11 cellular contexts compared by ENCODE assay signal in the genomic region with DNA sequence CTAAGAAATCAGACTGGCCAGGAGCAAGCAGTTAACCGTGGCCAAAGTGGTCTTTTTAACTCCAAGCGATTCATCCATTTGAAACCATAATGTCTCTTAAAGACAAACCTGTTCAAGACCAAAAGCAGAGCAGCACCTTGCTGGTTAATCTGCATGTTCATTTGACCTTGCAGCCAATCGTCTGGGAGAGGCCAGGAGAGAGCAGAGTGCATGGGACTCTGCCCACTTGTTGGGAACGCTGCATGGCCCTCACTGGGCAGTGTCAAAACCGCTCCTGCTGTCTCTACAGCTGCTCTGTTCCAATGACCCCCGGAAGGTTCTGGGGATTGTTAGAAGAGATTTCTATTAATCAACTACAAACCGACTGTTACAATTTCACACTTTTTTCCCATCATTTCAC.
DNase-seq lines count a peak whose midpoint lies in the region; ATAC-seq and TF ChIP-seq lines count a peak whose summit lies in the region.
"Had no signal": no experiment of that assay in that cellular context is flagged by ENCODE, and none has a peak within 500 bp of the region (broad histone marks: within the 10 kb centered on the region; RNA-seq: fewer than 3 reads in every experiment).

No MANE protein-coding gene starts in this region.

- H3K36me3 Mint-ChIP-seq in Calu3 (ENCODE audit: insufficient read depth, unreplicated experiment) (peaks cover 4% of the 10 kb centered on the region), T-helper 17 cell (ENCODE audit: low read depth) (no peaks in the 10 kb centered on the region), progenitor cell of endocrine pancreas (ENCODE audit: insufficient read depth) (no peaks in the 10 kb centered on the region)

- H3K9me3 ChIP-seq in T-helper 17 cell (ENCODE audit: control insufficient read depth, low read length, poor library complexity, severe bottlenecking): no peaks in the 10 kb centered on the region
- no peaks in the 10 kb centered on the region for H3K9me3 ChIP-seq in iPS-18a (ENCODE audit: control insufficient read depth, low read depth, low read length)
- H3K9me3 ChIP-seq: adrenal gland had no signal

- no peak for TF ChIP-seq CTCF in Calu3 (IDR thresholded peaks at IDR 0.05; ENCODE audit: unreplicated experiment)
- TF ChIP-seq CTCF in progenitor cell of endocrine pancreas (IDR thresholded peaks at IDR 0.05; ENCODE audit: unreplicated experiment): no peak

- ATAC-seq in T-helper 17 cell (no peak), GM21381 (IDR thresholded peaks at IDR 0.05; ENCODE audit: unreplicated experiment) (no peak), HG02840 (IDR thresholded peaks at IDR 0.05; ENCODE audit: low FRiP score, unreplicated experiment) (no peak)

- H3K27ac Mint-ChIP-seq in Calu3 (ENCODE audit: unreplicated experiment) (no peak overlapping the region), T-helper 17 cell (peak overlapping the region; percentile 84), progenitor cell of endocrine pancreas (no peak overlapping the region)

- no peaks in the 10 kb centered on the region for H3K36me3 ChIP-seq in iPS-18a (ENCODE audit: control insufficient read depth, low read depth, low read length)
- H3K36me3 ChIP-seq: adrenal gland had no signal

- H3K9me3 Mint-ChIP-seq in Calu3 (ENCODE audit: low read depth, unreplicated experiment) (no peaks in the 10 kb centered on the region), progenitor cell of endocrine pancreas (ENCODE audit: low read depth) (no peaks in the 10 kb centered on the region)

- peak overlapping the region; percentile 41 for H3K4me3 ChIP-seq in iPS-18a (ENCODE audit: low read length)

- DNase-seq in Calu3: no peak
- DNase-seq in T-helper 17 cell: no peak
- no peak for DNase-seq in progenitor cell of endocrine pancreas (ENCODE audit: low spot score, unreplicated experiment)
- DNase-seq in activated effector memory CD4-positive, alpha-beta T cell treated with anti-CD3 and anti-CD28 coated beads, Interleukin-2, amount 50 U/mL, for 16 hours: no peak
- no peak for DNase-seq in mucosa of gallbladder (ENCODE audit: low spot score)
- DNase-seq: NCI-H526 treated with DMSO at 0.1 percent for 48 hours had no signal

- H3K4me3 Mint-ChIP-seq in Calu3 (ENCODE audit: low read depth, unreplicated experiment) (peak overlapping the region; percentile 71), T-helper 17 cell (peak overlapping the region; percentile 91), progenitor cell of endocrine pancreas (ENCODE audit: low read depth) (peak overlapping the region; percentile 62)

- CTCF ChIA-PET in Calu3 (lab: Charles Lee): no interaction called here

- BruUV-seq in Calu3 (replicated peaks; lab: Mats Ljungman, UMichigan): no TSS peak

- peaks cover 16% of the 10 kb centered on the region for H3K27me3 ChIP-seq in iPS-18a (ENCODE audit: control insufficient read depth, insufficient read depth, low read length)

- H3K4me1 ChIP-seq in iPS-18a (ENCODE audit: control insufficient read depth, low read depth, low read length): peaks cover 35% of the 10 kb centered on the region

- no peak overlapping the region for H3K9ac ChIP-seq in iPS-18a (ENCODE audit: low read length)

- intact Hi-C loops in Calu3 (cut with micrococcal nuclease; ENCODE audit: unreplicated experiment): loop anchor here (10.0 kb wide), 2 partner anchors 140 to 320 kb away; no protein-coding TSS in a partner anchor

- H3K27ac ChIP-seq in iPS-18a (ENCODE audit: low read length): no peak overlapping the region
- H3K27ac ChIP-seq: adrenal gland, epithelial cell of prostate had no signal

- H3K4me1 Mint-ChIP-seq in Calu3 (ENCODE audit: low read depth, unreplicated experiment) (no peaks in the 10 kb centered on the region), T-helper 17 cell (peaks cover 9% of the 10 kb centered on the region), progenitor cell of endocrine pancreas (ENCODE audit: low read depth) (peaks cover 16% of the 10 kb centered on the region)

- H3K27me3 Mint-ChIP-seq in Calu3 (ENCODE audit: unreplicated experiment) (peaks cover 57% of the 10 kb centered on the region), T-helper 17 cell (no peaks in the 10 kb centered on the region), progenitor cell of endocrine pancreas (peaks cover 39% of the 10 kb centered on the region)
